Comparison of ENCODE assay signal across 9 cellular contexts in genomic region chr6:156832166-156832743, GRCh38. TPM values are rescaled to one million over a fixed set of nuclear protein-coding genes. Genes with fewer than 3 reads are reported as not detected.
A peak's percentile ranks its signal among the peaks of the same experiment; 100 is the strongest.
DNase-seq lines count a peak whose midpoint lies in the region; ATAC-seq and TF ChIP-seq lines count a peak whose summit lies in the region.
"Had no signal": no experiment of that assay in that cellular context is flagged by ENCODE, and none has a peak within 500 bp of the region (broad histone marks: within the 10 kb centered on the region; RNA-seq: fewer than 3 reads in every experiment).

No MANE protein-coding gene starts in this region.

- no peak overlapping the region for H2AFZ ChIP-seq in fibroblast of lung (ENCODE audit: low read length)

- no peaks in the 10 kb centered on the region for H3K27me3 ChIP-seq in H7 (ENCODE audit: control insufficient read depth, insufficient read depth, low read length)
- H3K27me3 ChIP-seq in fibroblast of lung (ENCODE audit: control insufficient read depth, insufficient read depth, low read length) = no peaks in the 10 kb centered on the region

- H3K4me2 ChIP-seq in fibroblast of lung (ENCODE audit: extremely low read depth, insufficient read depth, low read length) = peak overlapping the region; percentile 46

- peaks cover 7% of the 10 kb centered on the region for H3K4me1 ChIP-seq in fibroblast of lung (ENCODE audit: control insufficient read depth, extremely low read depth, insufficient read depth, low read length)

- H3K79me2 ChIP-seq in fibroblast of lung (ENCODE audit: control insufficient read depth, insufficient read depth, low read length) = peaks cover 27% of the 10 kb centered on the region

- H3K9me3 ChIP-seq in fibroblast of lung (ENCODE audit: control insufficient read depth, insufficient read depth, low read depth, low read length) = no peaks in the 10 kb centered on the region

- ATAC-seq in GM19463 (IDR thresholded peaks at IDR 0.05; ENCODE audit: unreplicated experiment) = no peak

- no peak overlapping the region for H3K9ac ChIP-seq in fibroblast of lung (ENCODE audit: insufficient read depth, low read length)

- H3K4me3 ChIP-seq in H7 (ENCODE audit: insufficient read depth, low read depth, low read length) (no peak overlapping the region), fibroblast of lung (replicated peaks in 1 of 4; ENCODE audit: control extremely low read depth in 1 of 4, insufficient read depth in 1 of 4, low read depth in 3 of 4, low read length in 4 of 4) (no peak overlapping the region), retinal pigment epithelial cell (ENCODE audit: low read length) (no peak overlapping the region)

- H3K36me3 ChIP-seq in H7 (replicated peaks; ENCODE audit: control insufficient read depth, insufficient read depth, low read length) = no peaks in the 10 kb centered on the region; the same call in 1 of the 2 replicates
- H3K36me3 ChIP-seq in fibroblast of lung (ENCODE audit: control insufficient read depth, insufficient read depth, low read length) = peaks cover 1% of the 10 kb centered on the region

- DNase-seq in H7 (peak; percentile 62), NCI-H774 (lab: John Stamatoyannopoulos, UW) (peak; percentile 82), fibroblast of lung (ENCODE audit: low read depth in 2 of 2) (peak; percentile 74 to 79), retinal pigment epithelial cell (ENCODE audit: low read depth) (peak; percentile 66), OCI-M1 (lab: John Stamatoyannopoulos, UW) (no peak), 8988T (no peak), iPS-NIHi7 (ENCODE audit: extremely low spot score) (no peak)
- DNase-seq: activated CD4-positive, alpha-beta memory T cell treated with anti-CD3 and anti-CD28 coated beads, Interleukin-2, amount 10 ng/mL, durations not matched to agents 7 days and 5 days had no signal

- H4K20me1 ChIP-seq in fibroblast of lung (ENCODE audit: control insufficient read depth, extremely low read depth, insufficient read depth, low read length) = no peaks in the 10 kb centered on the region

- no peak for TF ChIP-seq CTCF in fibroblast of lung (conservative IDR thresholded peaks at IDR 0.05 in 1 of 2, IDR thresholded peaks at IDR 0.05 in 1 of 2; ENCODE audit: low read depth in 1 of 2, low read length in 2 of 2)
- no peak for TF ChIP-seq CTCF in retinal pigment epithelial cell (conservative IDR thresholded peaks at IDR 0.05; ENCODE audit: low read depth, low read length)

- peak overlapping the region; percentile 9 for H3K27ac ChIP-seq in fibroblast of lung (ENCODE audit: insufficient read depth, low read length)

RNA-seq across cellular contexts. Expression of gene ARID1B, which starts 55.1 kb away (rescaled TPM):
- total RNA-seq in H7 (2014; rRNA removed; shearing (Covaris generic)) = 20.9 and 27.8 TPM in 2 replicates
- 29.3 and 41.9 TPM in 2 replicates for total RNA-seq in fibroblast of lung
- 15.4 and 18.6 TPM in 2 replicates for polyA plus RNA-seq in fibroblast of lung
- 19.9 and 21.1 TPM in 2 replicates for polyA plus RNA-seq in fibroblast of lung (2012)
- polyA minus RNA-seq in fibroblast of lung (ENCODE audit: low replicate concordance) = 115 and 117 TPM in 2 replicates

Comparison
In these comparisons a context has a peak if more than half of its experiments do, and no peak if none do; other contexts are left out.
1. DNase-seq: peak in H7 (single experiment), NCI-H774 (single experiment), fibroblast of lung (2 of 2) and retinal pigment epithelial cell (single experiment); none in OCI-M1 (single experiment), 8988T (single experiment) and iPS-NIHi7 (single experiment).